ENCODE assay signal across 9 cellular contexts in genomic region chr6:36727491-36728021, GRCh38. TPM values are rescaled to one million over a fixed set of nuclear protein-coding genes. Genes with fewer than 3 reads are reported as not detected.
A peak's percentile ranks its signal among the peaks of the same experiment; 100 is the strongest.
DNase-seq lines count a peak whose midpoint lies in the region; ATAC-seq and TF ChIP-seq lines count a peak whose summit lies in the region.
"Had no signal": no experiment of that assay in that cellular context is flagged by ENCODE, and none has a peak within 500 bp of the region (broad histone marks: within the 10 kb centered on the region; RNA-seq: fewer than 3 reads in every experiment).

No MANE protein-coding gene starts in this region.

- in situ Hi-C loops in GM13976 (cut with MboI; ENCODE audit: low sequenced_read_pairs, unreplicated experiment), result no loop called here

- no peak overlapping the region for H3K27ac ChIP-seq in lung (ENCODE audit: low read depth in 1 of 2, low read length in 1 of 2)

- H3K27me3 ChIP-seq in lung (ENCODE audit: control insufficient read depth, insufficient read depth), result no peaks in the 10 kb centered on the region

- H3K36me3 ChIP-seq in lung (ENCODE audit: control insufficient read depth in 2 of 2, insufficient read depth in 2 of 2, low read length in 2 of 2), result peaks cover 0 to under 1% of the 10 kb centered on the region in 2 donors

- ATAC-seq in lung (ENCODE audit: insufficient read depth, low FRiP score) (peak; percentile 53), GM21723 (IDR thresholded peaks at IDR 0.05; ENCODE audit: unreplicated experiment) (no peak)

- no peaks in the 10 kb centered on the region for H3K9me3 ChIP-seq in lung (ENCODE audit: control insufficient read depth in 2 of 2, insufficient read depth in 1 of 2, low read length in 1 of 2)

- peak; percentile 31 for DNase-seq in NCI-H146 (lab: John Stamatoyannopoulos, UW)
- DNase-seq in NCI-H146 treated with DMSO at 0.1 percent for 48 hours (lab: John Stamatoyannopoulos, UW; ENCODE audit: unreplicated experiment), result no peak
- DNase-seq in Kasumi-1 (lab: John Stamatoyannopoulos, UW), result peak; percentile 96
- peak; percentile 94 for DNase-seq in SKM-1 treated with dmso at 0.1 percent for 144 hours (lab: John Stamatoyannopoulos, UW; ENCODE audit: unreplicated experiment)
- DNase-seq in lung (ENCODE audit: low spot score), result no peak
- no peak for DNase-seq in GM13976 (ENCODE audit: low spot score)
- no peak for DNase-seq in activated effector memory CD4-positive, alpha-beta T cell treated with Interleukin-2 at 50 U/mL for 16 hours

- no peak for TF ChIP-seq CTCF in lung (IDR thresholded peaks at IDR 0.05; ENCODE audit: control extremely low read depth, extremely low read depth)
- no peak for TF ChIP-seq CTCF in GM13976 (IDR thresholded peaks at IDR 0.05; ENCODE audit: borderline replicate concordance, control extremely low read depth, extremely low read depth, insufficient read depth, missing control alignments)

- 92% methylated on average over 7 of the region's 7 CpGs for WGBS in lung, 2 donors

- peaks cover 0 to 3% of the 10 kb centered on the region in 2 donors for H3K4me1 ChIP-seq in lung (ENCODE audit: control insufficient read depth in 2 of 2, insufficient read depth in 2 of 2, low read length in 2 of 2)

- H3K4me3 ChIP-seq in lung, result no peak overlapping the region

RNA-seq across cellular contexts. Expression of gene RAB44, which starts 29.9 kb away (rescaled TPM):
- total RNA-seq in lung, result 1 to 10 TPM; 1.2 to 1.5 TPM
- under 1 TPM; 0.26 to 0.66 TPM for polyA plus RNA-seq in lung
- total RNA-seq: A673 had no signal

RNA-seq across cellular contexts. Expression of gene CDKN1A, which starts 49.0 kb away (rescaled TPM):
- 10 to 100 TPM; 35.3 to 80.1 TPM for total RNA-seq in lung
- 100 to 1,000 TPM in 1 of 2 donors, 10 to 100 TPM in 1; 52.2 to 183 TPM for polyA plus RNA-seq in lung

Comparison
In these comparisons a context has a peak if more than half of its experiments do, and no peak if none do; other contexts are left out.
1. DNase-seq: peak in NCI-H146 (single experiment), Kasumi-1 (2 of 2) and SKM-1 treated with dmso at 0.1 percent for 144 hours (single experiment); none in NCI-H146 treated with DMSO at 0.1 percent for 48 hours (single experiment), lung (single experiment), GM13976 (single experiment) and activated effector memory CD4-positive, alpha-beta T cell treated with Interleukin-2 at 50 U/mL for 16 hours (single experiment).